ENCODE assay signal across 8 cellular contexts in genomic region chr22:50250555-50251471, GRCh38. TPM values are rescaled to one million over a fixed set of nuclear protein-coding genes. Genes with fewer than 3 reads are reported as not detected.
A peak's percentile ranks its signal among the peaks of the same experiment; 100 is the strongest.
DNase-seq lines count a peak whose midpoint lies in the region; ATAC-seq, FAIRE-seq and TF ChIP-seq lines count a peak whose summit lies in the region.

TSS of gene HDAC10 (minus strand) at chr22:50251265. CDS start at chr22:50251032, 233 bp downstream.

- peaks cover 16% of the 10 kb centered on the region for H3K4me1 ChIP-seq in ectodermal cell (ENCODE audit: control insufficient read depth, insufficient read depth, low read length)

- no peaks in the 10 kb centered on the region for H3K36me3 Mint-ChIP-seq in memory B cell

- no peaks in the 10 kb centered on the region for H3K27me3 Mint-ChIP-seq in memory B cell

- H3K36me3 ChIP-seq in ectodermal cell (ENCODE audit: control insufficient read depth, insufficient read depth, low read length): no peaks in the 10 kb centered on the region

- ATAC-seq in HG02642 (IDR thresholded peaks at IDR 0.05; ENCODE audit: poor library complexity, unreplicated experiment) (peak; percentile 59), memory B cell (ENCODE audit: low read depth) (peak; percentile 55), GM18873 (IDR thresholded peaks at IDR 0.05; ENCODE audit: low FRiP score, unreplicated experiment) (no peak)

- H3K4me3 Mint-ChIP-seq in memory B cell: peak within 1 kb of the TSS; percentile 80

- DNase-seq in GM12891 (ENCODE audit: insufficient read length, low spot score) (peak; percentile 98), NCI-H226 (peak; percentile 61), memory B cell (ENCODE audit: low spot score in 2 of 2) (peak; percentile 64 to 68)
- peak; percentile 65 to 66 for DNase-seq in activated CD4-positive, alpha-beta T cell treated with anti-CD3 and anti-CD28 coated beads, Interleukin-2, amount 50 U/mL, for 4 hours
- DNase-seq in stimulated activated CD8-positive, alpha-beta memory T cell treated with anti-CD3 and anti-CD28 coated beads, Interleukin-15, amount 100 ng/mL, for 24 hours (ENCODE audit: low read depth): peak; percentile 48

- WGBS in ectodermal cell, 2 experiments: 2% methylated on average over 80 of the region's 80 CpGs

- H3K9me3 ChIP-seq in ectodermal cell (ENCODE audit: control insufficient read depth, low read length): no peaks in the 10 kb centered on the region

- peak; percentile 96 for FAIRE-seq in GM12891 (lab: Jason Lieb, UNC)

- H3K27ac Mint-ChIP-seq in memory B cell: peak within 1 kb of the TSS; percentile 58

- H3K27ac ChIP-seq in ectodermal cell (ENCODE audit: insufficient read depth, low read depth, low read length, poor library complexity, severe bottlenecking): no peak within 1 kb of the TSS

- peak within 1 kb of the TSS; percentile 53 for H3K4me3 ChIP-seq in ectodermal cell (ENCODE audit: insufficient read depth, low read depth, low read length)

- H3K9me3 Mint-ChIP-seq in memory B cell: no peaks in the 10 kb centered on the region

- TF ChIP-seq POLR2A in GM12891 (IDR thresholded peaks at IDR 0.05; ENCODE audit: low read depth, low read length): peak; percentile 57; the same call in 1 of the 2 replicates

- H3K4me1 Mint-ChIP-seq in memory B cell: peaks cover 10% of the 10 kb centered on the region

- no peaks in the 10 kb centered on the region for H3K27me3 ChIP-seq in ectodermal cell (ENCODE audit: control insufficient read depth, insufficient read depth, low read length, poor library complexity, severe bottlenecking)

TF ChIP-seq in GM12891, 5 proteins besides CTCF, POLR2A, EP300 and RAD21:
- TF ChIP-seq SPI1 (IDR thresholded peaks at IDR 0.05; ENCODE audit: low read depth, low read length) (no peak), TAF1 (IDR thresholded peaks at IDR 0.05; ENCODE audit: low read depth, low read length) (peak; percentile 15; the same call in 1 of the 2 replicates), POLR2AphosphoS5 (IDR thresholded peaks at IDR 0.05; ENCODE audit: low read depth, low read length) (peak; percentile 60; the same call in 1 of the 2 replicates)

RNA-seq across cellular contexts. Expression of gene HDAC10, which starts in this region (rescaled TPM):
- polyA plus RNA-seq in GM12891 (2012; ENCODE audit: low read depth, missing spikeins): 32.6 TPM
- 28.3 TPM for polyA plus RNA-seq in ectodermal cell (2013, experiment 1 of 4)
- polyA plus RNA-seq in ectodermal cell (2013, experiment 2 of 4): 30.2 TPM
- 24.7 TPM for polyA plus RNA-seq in ectodermal cell (2013, experiment 3 of 4)
- polyA plus RNA-seq in ectodermal cell (2013, experiment 4 of 4): 27.3 TPM

Comparison
In these comparisons a context has a peak if more than half of its experiments do, and no peak if none do; other contexts are left out.
1. DNase-seq: peak in every context shown above with its lines; median percentile 98 in GM12891; 66 in memory B cell; 66 in activated CD4-positive, alpha-beta T cell treated with anti-CD3 and anti-CD28 coated beads, Interleukin-2, amount 50 U/mL, for 4 hours; 61 in NCI-H226; 48 in stimulated activated CD8-positive, alpha-beta memory T cell treated with anti-CD3 and anti-CD28 coated beads, Interleukin-15, amount 100 ng/mL, for 24 hours.